In genomic region chr1:68011786-68012375, GRCh38 we compare ENCODE assay signal across 25 cellular contexts. TPM values are rescaled to one million over a fixed set of nuclear protein-coding genes. Genes with fewer than 3 reads are reported as not detected.
DNase-seq lines count a peak whose midpoint lies in the region; ATAC-seq and TF ChIP-seq lines count a peak whose summit lies in the region.
"Had no signal": no experiment of that assay in that cellular context is flagged by ENCODE, and none has a peak within 500 bp of the region (broad histone marks: within the 10 kb centered on the region; RNA-seq: fewer than 3 reads in every experiment).

No MANE protein-coding gene starts in this region.

- in situ Hi-C loops in SK-MEL-5 (cut with HindIII; ENCODE audit: low pct_unique_long_range_greater_than_20kb, low sequenced_read_pairs) = no loop called here

- H3K27ac Mint-ChIP-seq in neural progenitor cell = no peak overlapping the region
- H3K27ac Mint-ChIP-seq: activated CD8-positive, alpha-beta memory T cell treated with anti-CD3 and anti-CD28 coated beads, Interleukin-2, amount 10 ng/mL, durations not matched to agents 7 days and 5 days; activated naive CD8-positive, alpha-beta T cell treated with anti-CD3 and anti-CD28 coated beads, Interleukin-2, amount 50 U/mL, for 24 hours; activated T-helper 17 cell treated with anti-CD3 and anti-CD28 coated beads, Interleukin-2, amount 50 U/mL, for 72 hours; T-cell had no signal

- no peak overlapping the region for H3K9ac ChIP-seq in neural progenitor cell

- H3K36me3 ChIP-seq in neural progenitor cell = no peaks in the 10 kb centered on the region
- H3K36me3 ChIP-seq: left ventricle myocardium inferior, neutrophil had no signal

- peaks cover 25% of the 10 kb centered on the region for H3K4me1 Mint-ChIP-seq in neural progenitor cell
- H3K4me1 Mint-ChIP-seq: activated CD8-positive, alpha-beta memory T cell treated with anti-CD3 and anti-CD28 coated beads, Interleukin-2, amount 10 ng/mL, durations not matched to agents 7 days and 5 days; activated naive CD8-positive, alpha-beta T cell treated with anti-CD3 and anti-CD28 coated beads, Interleukin-2, amount 50 U/mL, for 24 hours; activated T-helper 17 cell treated with anti-CD3 and anti-CD28 coated beads, Interleukin-2, amount 50 U/mL, for 72 hours; T-cell had no signal

- H3K79me2 ChIP-seq in neural progenitor cell (ENCODE audit: low read depth) = no peaks in the 10 kb centered on the region

- H3K27me3 ChIP-seq in neural progenitor cell = no peaks in the 10 kb centered on the region
- H3K27me3 ChIP-seq: dorsolateral prefrontal cortex, neutrophil had no signal

- DNase-seq in AG08395 (ENCODE audit: low spot score) (peak; percentile 11), SK-MEL-5 (ENCODE audit: low read depth, low spot score) (peak; percentile 16), fibroblast of peridontal ligament (ENCODE audit: extremely low read depth) (peak; percentile 18), neural progenitor cell (ENCODE audit: low spot score) (peak; percentile 5), inferior parietal cortex (ENCODE audit: extremely low spot score) (no peak), pons (ENCODE audit: low spot score) (no peak)
- no peak for DNase-seq in stimulated activated CD4-positive, alpha-beta T cell treated with anti-CD3 and anti-CD28 coated beads, Interleukin-4, amount 100 ng/mL, for 24 hours
- DNase-seq: activated CD4-positive, alpha-beta T cell treated with anti-CD3 and anti-CD28 coated beads for 4 hours; activated CD8-positive, alpha-beta memory T cell treated with anti-CD3 and anti-CD28 coated beads, Interleukin-2, amount 10 ng/mL, durations not matched to agents 7 days and 5 days; activated naive CD8-positive, alpha-beta T cell treated with anti-CD3 and anti-CD28 coated beads, Interleukin-2, amount 50 U/mL, for 24 hours; C1 segment of cervical spinal cord; dorsolateral prefrontal cortex; GF-D8; left ventricle myocardium inferior; mucosa of descending colon; NCI-H2171; NCI-H748 treated with DMSO at 0.1 percent for 48 hours; substantia nigra; T-cell had no signal

- H3F3A ChIP-seq in neural progenitor cell (ENCODE audit: low read depth) = no peaks in the 10 kb centered on the region

- no peaks in the 10 kb centered on the region for H4K20me1 ChIP-seq in neural progenitor cell (ENCODE audit: low read depth)

- no peak for TF ChIP-seq CTCF in neural progenitor cell (IDR thresholded peaks at IDR 0.05)

- H3K36me3 Mint-ChIP-seq in neural progenitor cell = no peaks in the 10 kb centered on the region
- H3K36me3 Mint-ChIP-seq: activated CD8-positive, alpha-beta memory T cell treated with anti-CD3 and anti-CD28 coated beads, Interleukin-2, amount 10 ng/mL, durations not matched to agents 7 days and 5 days; T-cell had no signal

- H3K27me3 Mint-ChIP-seq in neural progenitor cell (ENCODE audit: insufficient read depth, low read depth) = no peaks in the 10 kb centered on the region
- H3K27me3 Mint-ChIP-seq: activated CD8-positive, alpha-beta memory T cell treated with anti-CD3 and anti-CD28 coated beads, Interleukin-2, amount 10 ng/mL, durations not matched to agents 7 days and 5 days had no signal

- peaks cover under 1% of the 10 kb centered on the region for H3K9me3 Mint-ChIP-seq in neural progenitor cell
- H3K9me3 Mint-ChIP-seq: activated naive CD8-positive, alpha-beta T cell treated with anti-CD3 and anti-CD28 coated beads, Interleukin-2, amount 50 U/mL, for 24 hours; activated T-helper 17 cell treated with anti-CD3 and anti-CD28 coated beads, Interleukin-2, amount 50 U/mL, for 72 hours had no signal

- H3K9me3 ChIP-seq in neural progenitor cell (ENCODE audit: low read depth) = no peaks in the 10 kb centered on the region
- H3K9me3 ChIP-seq: left ventricle myocardium inferior, mucosa of descending colon, neutrophil had no signal

- no peak overlapping the region for H3K4me3 Mint-ChIP-seq in neural progenitor cell
- H3K4me3 Mint-ChIP-seq: activated CD8-positive, alpha-beta memory T cell treated with anti-CD3 and anti-CD28 coated beads, Interleukin-2, amount 10 ng/mL, durations not matched to agents 7 days and 5 days; activated naive CD8-positive, alpha-beta T cell treated with anti-CD3 and anti-CD28 coated beads, Interleukin-2, amount 50 U/mL, for 24 hours; activated T-helper 17 cell treated with anti-CD3 and anti-CD28 coated beads, Interleukin-2, amount 50 U/mL, for 72 hours; T-cell had no signal

- H3K4me1 ChIP-seq in neural progenitor cell = peaks cover 19% of the 10 kb centered on the region

- no peak overlapping the region for H3K4me2 ChIP-seq in neural progenitor cell

- ATAC-seq in HG02642 (IDR thresholded peaks at IDR 0.05; ENCODE audit: poor library complexity, unreplicated experiment) = no peak
- ATAC-seq: activated CD8-positive, alpha-beta memory T cell treated with anti-CD3 and anti-CD28 coated beads, Interleukin-2, amount 10 ng/mL, durations not matched to agents 7 days and 5 days; activated naive CD8-positive, alpha-beta T cell treated with anti-CD3 and anti-CD28 coated beads, Interleukin-2, amount 50 U/mL, for 24 hours; activated T-helper 17 cell treated with anti-CD3 and anti-CD28 coated beads, Interleukin-2, amount 50 U/mL, for 72 hours; mucosa of descending colon; Right ventricle myocardium inferior; T-cell had no signal

- H2AFZ ChIP-seq in neural progenitor cell (replicated peaks) = no peak overlapping the region

- no peak overlapping the region for H3K27ac ChIP-seq in neural progenitor cell
- H3K27ac ChIP-seq: dorsolateral prefrontal cortex, left ventricle myocardium inferior, neutrophil had no signal

- no peak overlapping the region for H3K4me3 ChIP-seq in neural progenitor cell
- H3K4me3 ChIP-seq: dorsolateral prefrontal cortex, left ventricle myocardium inferior, mucosa of descending colon had no signal

RNA-seq across cellular contexts. Expression of gene DIRAS3, which starts 38.5 kb away (rescaled TPM):
- 0.24 and 0.56 TPM in 2 replicates for total RNA-seq in SK-MEL-5 (2014; rRNA removed; shearing (Covaris generic))
- 0.61 and 1.4 TPM in 2 replicates for polyA plus RNA-seq in SK-MEL-5 (2015; cell fraction: cytosol; rRNA removed)
- 2.5 and 3.7 TPM in 2 replicates for polyA plus RNA-seq in SK-MEL-5 (2015; cell fraction: nucleus; rRNA removed)
- total RNA-seq in neural progenitor cell (ENCODE audit: low replicate concordance) = 0.12 and 1.3 TPM in 2 replicates
- total RNA-seq: activated T-helper 17 cell treated with anti-CD3 and anti-CD28 coated beads, Interleukin-2, amount 50 U/mL, for 72 hours; epithelial cell of proximal tubule; OCI-LY7; T-cell had no signal

Comparison
In these comparisons a context has a peak if more than half of its experiments do, and no peak if none do; other contexts are left out.
1. DNase-seq: peak in AG08395 (single experiment), SK-MEL-5 (single experiment), fibroblast of peridontal ligament (single experiment) and neural progenitor cell (single experiment); none in stimulated activated CD4-positive, alpha-beta T cell treated with anti-CD3 and anti-CD28 coated beads, Interleukin-4, amount 100 ng/mL, for 24 hours (single experiment), inferior parietal cortex (single experiment) and pons (single experiment).